ENCODE assay signal across 10 cellular contexts in genomic region chr4:40514409-40515025, GRCh38.
DNase-seq lines count a peak whose midpoint lies in the region; ATAC-seq, FAIRE-seq and TF ChIP-seq lines count a peak whose summit lies in the region.
"Had no signal": no experiment of that assay in that cellular context is flagged by ENCODE, and none has a peak within 500 bp of the region (broad histone marks: within the 10 kb centered on the region; RNA-seq: fewer than 3 reads in every experiment).

No MANE protein-coding gene starts in this region.

- H3K27ac ChIP-seq in HUES48 (ENCODE audit: low read depth, low read length) = peak overlapping the region; percentile 22
- no peak overlapping the region for H3K27ac ChIP-seq in OCI-LY3 (ENCODE audit: low read length)
- peak overlapping the region; percentile 95 for H3K27ac ChIP-seq in hepatocyte
- H3K27ac ChIP-seq in small intestine (ENCODE audit: low read depth in 1 of 2, low read length in 1 of 2) = peak overlapping the region; percentile 87 to 98
- H3K27ac ChIP-seq in aorta (ENCODE audit: low read depth in 1 of 2, low read length in 2 of 2) = no peak overlapping the region

- H3K79me2 ChIP-seq in OCI-LY3 (ENCODE audit: low read length) = no peaks in the 10 kb centered on the region
- H3K79me2 ChIP-seq in hepatocyte = peaks cover 68% of the 10 kb centered on the region

- H3K4me3 ChIP-seq in HUES48 (ENCODE audit: low read depth, low read length) (no peak overlapping the region), OCI-LY3 (ENCODE audit: low read length) (peak overlapping the region; percentile 73), hepatocyte (peak overlapping the region; percentile 57), small intestine (ENCODE audit: low read depth in 1 of 2, low read length in 2 of 2) (peak overlapping the region in 1 of 2 donors; percentile 69), aorta (ENCODE audit: low read length in 2 of 2) (no peak overlapping the region)
- H3K4me3 ChIP-seq: right atrium auricular region had no signal

- intact Hi-C loops in aorta (cut with DNase I) = no loop called here

- H3K4me1 ChIP-seq in HUES48 (ENCODE audit: control insufficient read depth, insufficient read depth, low read length) (peaks cover 21% of the 10 kb centered on the region), OCI-LY3 (ENCODE audit: low read length) (peaks cover 25% of the 10 kb centered on the region), hepatocyte (ENCODE audit: insufficient read depth) (peaks cover 6% of the 10 kb centered on the region), small intestine (ENCODE audit: control insufficient read depth in 2 of 2, insufficient read depth in 1 of 2, low read depth in 1 of 2, low read length in 1 of 2) (peaks cover 0 to 3% of the 10 kb centered on the region in 2 donors), aorta (ENCODE audit: control insufficient read depth in 1 of 2, insufficient read depth in 2 of 2, low read length in 2 of 2) (no peaks in the 10 kb centered on the region)
- H3K4me1 ChIP-seq: right atrium auricular region had no signal

- WGBS in hepatocyte (ENCODE audit: low lambda C conversion rate, missing lambda C conversion rate) = 44% methylated on average over 17 of the region's 17 CpGs
- 11 to 61% (median 28%) methylated on average over 17 of the region's 17 CpGs for WGBS in small intestine, 3 donors
- 75 to 82% methylated on average over 17 of the region's 17 CpGs for WGBS in aorta, 2 donors

- no peaks in the 10 kb centered on the region; the same call in 1 of the 2 replicates for H3K36me3 ChIP-seq in HUES48 (ENCODE audit: control insufficient read depth, insufficient read depth, low read length)
- no peaks in the 10 kb centered on the region for H3K36me3 ChIP-seq in OCI-LY3 (replicated peaks; ENCODE audit: low read depth, low read length)
- H3K36me3 ChIP-seq in hepatocyte (replicated peaks; ENCODE audit: insufficient read depth, low read depth) = no peaks in the 10 kb centered on the region
- H3K36me3 ChIP-seq in small intestine (ENCODE audit: control insufficient read depth in 2 of 2, insufficient read depth in 2 of 2, low read length in 2 of 2) = no peaks in the 10 kb centered on the region
- no peaks in the 10 kb centered on the region for H3K36me3 ChIP-seq in aorta (ENCODE audit: control insufficient read depth in 1 of 2, insufficient read depth in 2 of 2, low read length in 1 of 2)
- H3K36me3 ChIP-seq: right atrium auricular region had no signal

- H3K9me2 ChIP-seq in hepatocyte (replicated peaks; ENCODE audit: insufficient read depth) = no peaks in the 10 kb centered on the region

- H3K27me3 ChIP-seq in HUES48 (ENCODE audit: control insufficient read depth, insufficient read depth, low read length) (no peaks in the 10 kb centered on the region), OCI-LY3 (ENCODE audit: low read depth, low read length) (peaks cover 9% of the 10 kb centered on the region), hepatocyte (no peaks in the 10 kb centered on the region), small intestine (ENCODE audit: control insufficient read depth in 2 of 2, insufficient read depth in 2 of 2, low read length in 2 of 2) (no peaks in the 10 kb centered on the region), aorta (ENCODE audit: control insufficient read depth in 1 of 2, insufficient read depth in 2 of 2, low read length in 1 of 2) (no peaks in the 10 kb centered on the region)
- H3K27me3 ChIP-seq: right atrium auricular region had no signal

- H3K9ac ChIP-seq in HUES48 (ENCODE audit: low read depth, low read length) (no peak overlapping the region), OCI-LY3 (ENCODE audit: low read length) (peak overlapping the region; percentile 16; the same call in 1 of the 2 replicates)

- no peak for FAIRE-seq in small intestine (lab: Jason Lieb, UNC)

- peak overlapping the region; percentile 58; the same call in 1 of the 2 replicates for H2AFZ ChIP-seq in OCI-LY3 (ENCODE audit: low read depth, low read length)
- no peak overlapping the region for H2AFZ ChIP-seq in hepatocyte

- DNase-seq in hepatocyte (ENCODE audit: low spot score) (peak; percentile 75), small intestine (peak; percentile 94), activated gamma-delta T cell (lab: John Stamatoyannopoulos, UW) (no peak), aorta (no peak), NOMO-1 treated with dmso at 0.1 percent for 144 hours (lab: John Stamatoyannopoulos, UW; ENCODE audit: unreplicated experiment) (no peak)
- DNase-seq: NK-92 treated with Interleukin-12 subunit alpha and Interleukin-12 subunit beta, amount 100 ng/mL, for 24 hours had no signal

- no peak for ATAC-seq in aorta (ENCODE audit: low FRiP score)
- ATAC-seq in GM21576 (IDR thresholded peaks at IDR 0.05; ENCODE audit: unreplicated experiment) = no peak

- no peak for TF ChIP-seq CTCF in OCI-LY3 (IDR thresholded peaks at IDR 0.05; ENCODE audit: low read depth, low read length)
- TF ChIP-seq CTCF in hepatocyte (IDR thresholded peaks at IDR 0.05; ENCODE audit: poor library complexity) = no peak

- H3K4me2 ChIP-seq in OCI-LY3 (ENCODE audit: low read length) = peak overlapping the region; percentile 96
- H3K4me2 ChIP-seq in hepatocyte = peak overlapping the region; percentile 71

- H3K9me3 ChIP-seq in HUES48 (ENCODE audit: control insufficient read depth, insufficient read depth, low read length) (no peaks in the 10 kb centered on the region), OCI-LY3 (ENCODE audit: insufficient read depth, low read length) (no peaks in the 10 kb centered on the region), hepatocyte (ENCODE audit: low read depth) (no peaks in the 10 kb centered on the region), small intestine (ENCODE audit: control insufficient read depth, low read depth) (no peaks in the 10 kb centered on the region), aorta (ENCODE audit: control insufficient read depth, low read length) (no peaks in the 10 kb centered on the region)
- H3K9me3 ChIP-seq: right atrium auricular region had no signal

- H4K20me1 ChIP-seq in OCI-LY3 (ENCODE audit: insufficient read depth, low read length) (no peaks in the 10 kb centered on the region), hepatocyte (ENCODE audit: insufficient read depth, poor library complexity, severe bottlenecking) (peaks cover 9% of the 10 kb centered on the region)

Comparison
In these comparisons a context has a peak if more than half of its experiments do, and no peak if none do; other contexts are left out.
1. H3K27ac ChIP-seq: peak in HUES48 (single experiment), hepatocyte (single experiment) and small intestine (2 of 2); none in OCI-LY3 (single experiment) and aorta (0 of 2).
2. H3K4me3 ChIP-seq: peak in OCI-LY3 (single experiment) and hepatocyte (single experiment); none in HUES48 (single experiment) and aorta (0 of 2).
3. DNase-seq: peak in hepatocyte (single experiment) and small intestine (single experiment); none in activated gamma-delta T cell (single experiment), aorta (0 of 2) and NOMO-1 treated with dmso at 0.1 percent for 144 hours (single experiment).